9 cellular contexts compared by ENCODE assay signal in the genomic region with DNA sequence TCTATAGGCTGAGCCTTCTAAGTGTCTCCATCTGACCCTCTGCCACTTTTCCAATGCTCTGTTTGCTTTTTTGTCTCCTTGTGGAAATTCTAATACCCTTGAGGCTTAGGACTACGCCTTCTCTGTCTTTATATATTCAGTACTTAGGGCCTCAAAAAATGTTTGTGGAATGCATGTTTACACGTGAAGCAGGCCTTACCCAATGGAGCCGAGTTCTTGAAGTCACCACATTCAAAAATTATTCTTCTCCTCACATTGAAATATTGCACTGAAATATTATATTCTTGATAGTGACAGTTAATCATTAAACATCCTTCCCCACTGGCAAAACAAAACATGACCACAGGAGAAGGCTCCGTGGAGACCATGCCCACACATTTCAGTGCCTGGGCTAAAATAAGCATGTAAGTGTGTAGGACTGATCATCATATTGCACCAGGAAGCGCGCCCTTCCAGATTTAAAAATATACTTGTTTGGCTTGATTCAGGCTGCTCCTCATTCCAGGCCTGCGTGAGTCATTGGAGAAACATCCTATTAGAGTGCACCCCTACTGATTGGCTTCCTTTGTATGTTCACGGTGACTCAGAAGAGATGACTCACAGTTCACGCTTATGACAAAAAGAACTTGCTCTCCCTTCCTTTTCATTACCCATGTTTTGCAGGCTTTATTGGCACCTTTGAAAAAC.
DNase-seq lines count a peak whose midpoint lies in the region; ATAC-seq and TF ChIP-seq lines count a peak whose summit lies in the region.
"Had no signal": no experiment of that assay in that cellular context is flagged by ENCODE, and none has a peak within 500 bp of the region (broad histone marks: within the 10 kb centered on the region; RNA-seq: fewer than 3 reads in every experiment).

No MANE protein-coding gene starts in this region.

- H3K9me3 ChIP-seq in osteoblast (ENCODE audit: low read depth, low read length), result no peaks in the 10 kb centered on the region
- no peaks in the 10 kb centered on the region for H3K9me3 ChIP-seq in upper lobe of right lung

- H3K4me1 ChIP-seq in osteoblast (ENCODE audit: insufficient read depth, low read length), result peaks cover 22% of the 10 kb centered on the region
- peaks cover 18% of the 10 kb centered on the region for H3K4me1 ChIP-seq in upper lobe of right lung

- TF ChIP-seq CTCF in osteoblast (IDR thresholded peaks at IDR 0.05; ENCODE audit: extremely low read depth, low read depth, low read length) (no peak), upper lobe of right lung (IDR thresholded peaks at IDR 0.05) (no peak)

- H3K27me3 ChIP-seq in osteoblast (ENCODE audit: insufficient read depth, low read length) (no peaks in the 10 kb centered on the region), upper lobe of right lung (no peaks in the 10 kb centered on the region)

- H2AFZ ChIP-seq in osteoblast (ENCODE audit: low read length), result no peak overlapping the region

- H3K27ac ChIP-seq in osteoblast (ENCODE audit: low read depth, low read length) (peak overlapping the region; percentile 19), upper lobe of right lung (peak overlapping the region; percentile 55)

- no peaks in the 10 kb centered on the region for H4K20me1 ChIP-seq in osteoblast (ENCODE audit: insufficient read depth, low read length)

- DNase-seq in GOT3 (lab: John Stamatoyannopoulos, UW), result peak; percentile 59
- DNase-seq in NCI-H460 (ENCODE audit: extremely low read depth, low read depth), result peak; percentile 97
- peak; percentile 11 for DNase-seq in activated gamma-delta T cell treated with anti-CD3 and anti-CD28 coated beads, Interleukin-2, amount 50 U/mL, for 16 hours (ENCODE audit: low read depth)
- peak; percentile 99 for DNase-seq in foreskin melanocyte
- peak; percentile 81 for DNase-seq in osteoblast (ENCODE audit: insufficient read length, low spot score, missing footprints)
- peak; percentile 64 for DNase-seq in upper lobe of right lung
- DNase-seq in cortex of kidney (lab: John Stamatoyannopoulos, UW), result no peak
- DNase-seq in mesenteric fat pad (ENCODE audit: low spot score), result no peak
- DNase-seq: activated B cell treated with CpG ODN at 0.5 μM for 24 hours had no signal

- peak overlapping the region; percentile 42 for H3K4me2 ChIP-seq in osteoblast (ENCODE audit: insufficient read depth, low read length)

- H3K36me3 ChIP-seq in osteoblast (ENCODE audit: insufficient read depth, low read length) (no peaks in the 10 kb centered on the region), upper lobe of right lung (no peaks in the 10 kb centered on the region)

- H3K79me2 ChIP-seq in osteoblast (ENCODE audit: insufficient read depth, low read length), result no peaks in the 10 kb centered on the region

- intact Hi-C loops in upper lobe of right lung (cut with DNase I), result no loop called here

- no peak overlapping the region for H3K4me3 ChIP-seq in osteoblast (ENCODE audit: insufficient read depth, low read length)
- no peak overlapping the region for H3K4me3 ChIP-seq in upper lobe of right lung

- peak; percentile 98 for ATAC-seq in upper lobe of right lung

Comparison
In these comparisons a context has a peak if more than half of its experiments do, and no peak if none do; other contexts are left out.
1. DNase-seq: peak in GOT3 (single experiment), NCI-H460 (single experiment), activated gamma-delta T cell treated with anti-CD3 and anti-CD28 coated beads, Interleukin-2, amount 50 U/mL, for 16 hours (single experiment), foreskin melanocyte (single experiment), osteoblast (single experiment) and upper lobe of right lung (single experiment); none in cortex of kidney (single experiment) and mesenteric fat pad (single experiment).